14 cellular contexts compared by ENCODE assay signal in the genomic region with DNA sequence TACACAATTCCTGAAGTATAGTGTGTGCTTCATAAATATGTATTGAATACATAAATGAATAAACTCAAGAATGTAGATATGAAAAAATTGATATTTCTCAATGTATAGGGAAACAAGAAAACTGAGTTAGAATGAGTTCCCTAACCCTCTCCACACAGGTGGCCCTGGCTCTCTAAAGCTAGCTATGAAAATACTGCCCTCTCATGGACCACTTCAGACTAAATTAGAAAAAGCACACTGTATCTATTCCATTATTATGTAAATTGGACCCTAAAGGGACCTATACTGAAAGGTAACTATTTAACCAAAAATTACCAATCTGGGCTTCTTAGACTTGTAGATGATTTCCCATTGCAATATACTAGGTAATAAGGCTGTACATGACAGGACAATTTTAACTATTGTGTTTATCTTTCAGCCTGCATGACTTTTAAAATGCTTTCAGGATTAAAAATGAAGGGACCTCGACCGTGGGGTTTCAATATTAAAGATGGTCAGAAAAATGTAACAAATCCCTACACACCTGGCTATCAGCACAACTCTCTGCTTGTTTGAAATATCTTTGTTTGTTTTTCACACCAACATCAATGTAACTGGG.
DNase-seq lines count a peak whose midpoint lies in the region; ATAC-seq, FAIRE-seq and TF ChIP-seq lines count a peak whose summit lies in the region.
"Had no signal": no experiment of that assay in that cellular context is flagged by ENCODE, and none has a peak within 500 bp of the region (broad histone marks: within the 10 kb centered on the region; RNA-seq: fewer than 3 reads in every experiment).

No MANE protein-coding gene starts in this region.

- no peak overlapping the region for H3K4me2 ChIP-seq in Loucy (ENCODE audit: low read depth, low read length, poor library complexity, severe bottlenecking)
- no peak overlapping the region for H3K4me2 ChIP-seq in HepG2 (ENCODE audit: low read depth, low read length)

- no peak for TF ChIP-seq RAD21 in HepG2 (CRISPR knock-in tag; IDR thresholded peaks at IDR 0.05)

- DNase-seq in D721Med (ENCODE audit: insufficient read length, low spot score), result no peak
- DNase-seq in SW480 (ENCODE audit: low spot score), result peak; percentile 11
- peak; percentile 4 for DNase-seq in HepG2 (ENCODE audit: low spot score)
- DNase-seq in naive thymus-derived CD4-positive, alpha-beta T cell, result no peak
- no peak for DNase-seq in GM03348 (ENCODE audit: low spot score)
- DNase-seq in activated CD8-positive, alpha-beta memory T cell treated with anti-CD3 and anti-CD28 coated beads, Interleukin-2, amount 50 U/mL, for 48 hours, result no peak
- DNase-seq: activated B cell treated with CpG ODN at 0.5 μM for 24 hours; DMS79 treated with DMSO at 0.1 percent for 48 hours; stimulated activated naive CD4-positive, alpha-beta T cell treated with Interleukin-2 at 50 U/mL for 16 hours had no signal

- no peaks in the 10 kb centered on the region for H3F3A ChIP-seq in Loucy (ENCODE audit: low read depth)

- in situ Hi-C loops in HepG2 (cut with HindIII; ENCODE audit: extremely low pct_ligation_motif_present, low pct_unique_long_range_greater_than_20kb), result no loop called here

- no peak overlapping the region for H3K4me3 Mint-ChIP-seq in naive thymus-derived CD4-positive, alpha-beta T cell
- H3K4me3 Mint-ChIP-seq: activated B cell treated with CpG ODN at 0.5 μM for 24 hours, memory B cell had no signal

- H2AFZ ChIP-seq in Loucy (ENCODE audit: low read length) (no peak overlapping the region), HepG2 (ENCODE audit: low read length) (no peak overlapping the region)

- TF ChIP-seq EP300 in HepG2 (IDR thresholded peaks at IDR 0.05; ENCODE audit: low read depth in 2 of 2, low read length in 2 of 2), result no peak
- TF ChIP-seq EP300 in HepG2 (CRISPR knock-in tag; IDR thresholded peaks at IDR 0.05; ENCODE audit: borderline replicate concordance), result no peak

- no TSS peak for BruUV-seq in HepG2 (replicated peaks; lab: Mats Ljungman, UMichigan)

- H3K36me3 Mint-ChIP-seq in naive thymus-derived CD4-positive, alpha-beta T cell, result no peaks in the 10 kb centered on the region
- H3K36me3 Mint-ChIP-seq: memory B cell had no signal

- H3K79me2 ChIP-seq in Loucy (ENCODE audit: insufficient read depth, low read length) (no peaks in the 10 kb centered on the region), HepG2 (ENCODE audit: insufficient read depth, low read length) (no peaks in the 10 kb centered on the region)

- ATAC-seq in HepG2 (peak; percentile 44; the same call in 1 of the 3 replicates), GM21529 (IDR thresholded peaks at IDR 0.05; ENCODE audit: unreplicated experiment) (no peak)
- no peak for ATAC-seq in naive thymus-derived CD4-positive, alpha-beta T cell

- H3K9ac ChIP-seq in Loucy (ENCODE audit: low read depth, low read length, poor library complexity, severe bottlenecking), result no peak overlapping the region
- H3K9ac ChIP-seq in HepG2 (ENCODE audit: insufficient read depth, low read depth, low read length), result no peak overlapping the region

- no peak overlapping the region for H3K4me3 ChIP-seq in Loucy (ENCODE audit: low read length, poor library complexity, severe bottlenecking)
- H3K4me3 ChIP-seq in HepG2 (replicated peaks in 1 of 3; ENCODE audit: insufficient read depth in 1 of 3, low read depth in 2 of 3, low read length in 3 of 3), result no peak overlapping the region
- H3K4me3 ChIP-seq in naive thymus-derived CD4-positive, alpha-beta T cell (ENCODE audit: low read length), result no peak overlapping the region
- H3K4me3 ChIP-seq: skin epidermis had no signal

- no peak overlapping the region for H3K27ac Mint-ChIP-seq in naive thymus-derived CD4-positive, alpha-beta T cell
- H3K27ac Mint-ChIP-seq: activated B cell treated with CpG ODN at 0.5 μM for 24 hours, memory B cell had no signal

- H3K36me3 ChIP-seq in Loucy (ENCODE audit: insufficient read depth, low read length) (no peaks in the 10 kb centered on the region), HepG2 (replicated peaks in 1 of 2; ENCODE audit: control insufficient read depth in 1 of 2, insufficient read depth in 2 of 2, low read length in 2 of 2) (no peaks in the 10 kb centered on the region)
- no peaks in the 10 kb centered on the region for H3K36me3 ChIP-seq in naive thymus-derived CD4-positive, alpha-beta T cell (ENCODE audit: control insufficient read depth in 2 of 3, insufficient read depth in 3 of 3, low read length in 3 of 3)

- no peaks in the 10 kb centered on the region for H3K27me3 Mint-ChIP-seq in naive thymus-derived CD4-positive, alpha-beta T cell
- H3K27me3 Mint-ChIP-seq: activated B cell treated with CpG ODN at 0.5 μM for 24 hours, memory B cell had no signal

- H4K20me1 ChIP-seq in Loucy (ENCODE audit: insufficient read depth, low read length, poor library complexity, severe bottlenecking) (no peaks in the 10 kb centered on the region), HepG2 (ENCODE audit: insufficient read depth, low read length) (no peaks in the 10 kb centered on the region)

- H3K4me1 ChIP-seq in Loucy (ENCODE audit: insufficient read depth, low read length, poor library complexity, severe bottlenecking) (no peaks in the 10 kb centered on the region), HepG2 (ENCODE audit: insufficient read depth, low read length) (no peaks in the 10 kb centered on the region)
- no peaks in the 10 kb centered on the region for H3K4me1 ChIP-seq in naive thymus-derived CD4-positive, alpha-beta T cell (ENCODE audit: control insufficient read depth in 2 of 2, insufficient read depth in 2 of 2, low read length in 2 of 2)

- TF ChIP-seq POLR2A in HepG2 (IDR thresholded peaks at IDR 0.05; ENCODE audit: insufficient read depth in 1 of 2, low read depth in 2 of 2, low read length in 2 of 2), result no peak

- TF ChIP-seq CTCF in D721Med (IDR thresholded peaks at IDR 0.05; ENCODE audit: insufficient read depth, missing control alignments) (peak; percentile 55), Loucy (conservative IDR thresholded peaks at IDR 0.05; ENCODE audit: low read length) (peak; percentile 35; the same call in 1 of the 2 replicates), HepG2 (CRISPR knock-in tag; IDR thresholded peaks at IDR 0.05) (no peak)

- no peaks in the 10 kb centered on the region for H3K4me1 Mint-ChIP-seq in naive thymus-derived CD4-positive, alpha-beta T cell
- H3K4me1 Mint-ChIP-seq: activated B cell treated with CpG ODN at 0.5 μM for 24 hours, memory B cell had no signal

- H3K9me3 Mint-ChIP-seq in naive thymus-derived CD4-positive, alpha-beta T cell, result peaks cover 0 to 6% (median 0%) of the 10 kb centered on the region in 11 donors

- 1% methylated on average over 2 of the region's 2 CpGs for WGBS in HepG2 (ENCODE audit: low lambda C conversion rate)

- POLR2A ChIA-PET in HepG2 (lab: Yijun Ruan, JAX), result no interaction called here
- POLR2A ChIA-PET in naive thymus-derived CD4-positive, alpha-beta T cell (lab: Charles Lee), result no interaction called here

- H3K27me3 ChIP-seq in Loucy (ENCODE audit: insufficient read depth, low read length, poor library complexity, severe bottlenecking) (no peaks in the 10 kb centered on the region), HepG2 (ENCODE audit: control insufficient read depth in 1 of 2, insufficient read depth in 2 of 2, low read length in 2 of 2) (no peaks in the 10 kb centered on the region)
- no peaks in the 10 kb centered on the region for H3K27me3 ChIP-seq in naive thymus-derived CD4-positive, alpha-beta T cell (ENCODE audit: control insufficient read depth in 2 of 2, insufficient read depth in 2 of 2, low read length in 2 of 2)

- no peaks in the 10 kb centered on the region for H3K9me2 ChIP-seq in Loucy (replicated peaks; ENCODE audit: low read depth, low read length)

- no peak overlapping the region for H3K27ac ChIP-seq in HepG2 (ENCODE audit: extremely low read length, insufficient read depth, low read length)
- no peak overlapping the region for H3K27ac ChIP-seq in naive thymus-derived CD4-positive, alpha-beta T cell (ENCODE audit: low read depth, low read length)
- H3K27ac ChIP-seq: skin epidermis had no signal

- FAIRE-seq in D721Med (lab: Jason Lieb, UNC) (no peak), HepG2 (lab: Jason Lieb, UNC) (no peak)
- FAIRE-seq: H54 had no signal

- intact Hi-C loops in HepG2 (cut with micrococcal nuclease; ENCODE audit: unreplicated experiment), result loop anchor here (1.0 kb wide), 1 partner anchor 767 kb away; no protein-coding TSS in a partner anchor
- intact Hi-C loops in naive thymus-derived CD4-positive, alpha-beta T cell (cut with micrococcal nuclease), result no loop called here

- CTCF ChIA-PET in HepG2 (lab: Yijun Ruan, JAX; ENCODE audit: low intra/inter-chr PET ratio, low total read pairs), result no interaction called here
- CTCF ChIA-PET in naive thymus-derived CD4-positive, alpha-beta T cell (lab: Charles Lee), result no interaction called here

- H3K9me3 ChIP-seq in Loucy (ENCODE audit: insufficient read depth, low read depth, low read length) (no peaks in the 10 kb centered on the region), HepG2 (ENCODE audit: low read length) (peaks cover 9% of the 10 kb centered on the region)
- no peaks in the 10 kb centered on the region for H3K9me3 ChIP-seq in naive thymus-derived CD4-positive, alpha-beta T cell (ENCODE audit: control insufficient read depth in 2 of 3, low read length in 3 of 3)

TF ChIP-seq in HepG2, 621 proteins besides CTCF, POLR2A, EP300 and RAD21:
- TF ChIP-seq SMARCE1 (IDR thresholded peaks at IDR 0.05; ENCODE audit: borderline replicate concordance), result no peak
- TF ChIP-seq RNF2 (conservative IDR thresholded peaks at IDR 0.05; ENCODE audit: low read depth), result no peak
- TF ChIP-seq ASH2L (IDR thresholded peaks at IDR 0.05; ENCODE audit: insufficient read length, low read depth, low read length), result no peak
- TF ChIP-seq JUN (CRISPR knock-in tag; IDR thresholded peaks at IDR 0.05), result no peak

Comparison
In these comparisons a context has a peak if more than half of its experiments do, and no peak if none do; other contexts are left out.
1. DNase-seq: peak in SW480 (single experiment) and HepG2 (single experiment); none in D721Med (single experiment), naive thymus-derived CD4-positive, alpha-beta T cell (0 of 9), GM03348 (single experiment) and activated CD8-positive, alpha-beta memory T cell treated with anti-CD3 and anti-CD28 coated beads, Interleukin-2, amount 50 U/mL, for 48 hours (single experiment).